8 cellular contexts compared by ENCODE assay signal in the genomic region with DNA sequence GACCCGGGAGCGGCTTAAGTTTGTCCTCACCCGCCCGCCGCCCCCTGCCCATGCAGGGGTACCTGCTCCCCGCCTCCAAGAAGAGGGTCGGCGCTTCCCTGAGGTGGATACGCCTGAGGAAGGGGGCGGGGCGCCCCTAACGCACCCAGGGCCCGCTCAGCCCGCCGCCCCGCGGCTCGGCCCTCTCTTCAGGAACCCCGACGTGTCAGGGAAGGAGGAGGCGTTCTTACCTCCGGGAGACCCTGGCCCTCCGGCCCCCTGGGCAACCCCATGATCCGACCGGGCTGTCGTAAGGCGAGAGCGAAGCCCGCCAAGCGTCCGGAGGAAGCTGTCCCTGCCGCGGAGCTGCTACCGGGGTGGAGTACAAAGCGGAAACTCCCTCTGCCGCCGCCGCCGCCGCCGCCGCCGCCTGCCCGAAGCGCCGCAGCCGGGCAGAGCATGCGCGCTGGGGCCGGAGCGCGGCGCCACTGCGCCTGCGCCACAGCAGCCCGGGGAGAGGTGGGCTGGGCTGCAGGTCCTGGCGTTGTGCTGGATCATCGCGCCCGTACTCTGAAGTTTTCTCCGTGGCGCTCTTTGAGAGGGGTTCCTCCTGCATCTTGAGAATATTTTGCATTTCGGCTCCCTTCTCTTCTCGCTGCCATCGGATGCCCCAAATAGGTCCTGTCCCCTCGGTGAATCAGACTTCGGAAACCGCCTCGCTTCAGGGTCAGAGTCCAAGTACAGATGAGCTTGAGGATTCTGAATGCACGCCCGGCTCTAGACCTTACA. TPM values are rescaled to one million over a fixed set of nuclear protein-coding genes. Genes with fewer than 3 reads are reported as not detected.
A peak's percentile ranks its signal among the peaks of the same experiment; 100 is the strongest.
DNase-seq lines count a peak whose midpoint lies in the region; ATAC-seq and TF ChIP-seq lines count a peak whose summit lies in the region.

A gene with protein sequence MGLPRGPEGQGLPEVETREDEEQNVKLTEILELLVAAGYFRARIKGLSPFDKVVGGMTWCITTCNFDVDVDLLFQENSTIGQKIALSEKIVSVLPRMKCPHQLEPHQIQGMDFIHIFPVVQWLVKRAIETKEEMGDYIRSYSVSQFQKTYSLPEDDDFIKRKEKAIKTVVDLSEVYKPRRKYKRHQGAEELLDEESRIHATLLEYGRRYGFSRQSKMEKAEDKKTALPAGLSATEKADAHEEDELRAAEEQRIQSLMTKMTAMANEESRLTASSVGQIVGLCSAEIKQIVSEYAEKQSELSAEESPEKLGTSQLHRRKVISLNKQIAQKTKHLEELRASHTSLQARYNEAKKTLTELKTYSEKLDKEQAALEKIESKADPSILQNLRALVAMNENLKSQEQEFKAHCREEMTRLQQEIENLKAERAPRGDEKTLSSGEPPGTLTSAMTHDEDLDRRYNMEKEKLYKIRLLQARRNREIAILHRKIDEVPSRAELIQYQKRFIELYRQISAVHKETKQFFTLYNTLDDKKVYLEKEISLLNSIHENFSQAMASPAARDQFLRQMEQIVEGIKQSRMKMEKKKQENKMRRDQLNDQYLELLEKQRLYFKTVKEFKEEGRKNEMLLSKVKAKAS (minus strand): TSS at position 347 of the 768 bp plus-strand sequence. CDS start 75 bp downstream, at position 272.

- DNase-seq in AG10803 (ENCODE audit: low read depth) = peak; percentile 80
- peak; percentile 78 for DNase-seq in NCI-H460 (ENCODE audit: extremely low read depth, low read depth)
- peak; percentile 80 for DNase-seq in activated CD4-positive, alpha-beta T cell treated with anti-CD3 and anti-CD28 coated beads for 1 hour
- DNase-seq in cerebellum (ENCODE audit: low spot score) = peak; percentile 91
- DNase-seq in kidney epithelial cell (ENCODE audit: low read depth) = peak; percentile 18
- DNase-seq in stimulated activated CD4-positive, alpha-beta T cell treated with anti-CD3 and anti-CD28 coated beads, Interleukin-15, amount 100 ng/mL, for 24 hours = peak; percentile 87

- H3K27me3 ChIP-seq in kidney epithelial cell (ENCODE audit: control insufficient read depth, insufficient read depth, low read length) = no peaks in the 10 kb centered on the region

- H3K4me3 ChIP-seq in AG10803 (ENCODE audit: low read length) (peak within 1 kb of the TSS; percentile 94), kidney epithelial cell (ENCODE audit: low read depth, low read length) (peak within 1 kb of the TSS; percentile 97)

- H3K36me3 ChIP-seq in kidney epithelial cell (ENCODE audit: control insufficient read depth, insufficient read depth, low read length) = peaks cover 1% of the 10 kb centered on the region

- TF ChIP-seq CTCF in AG10803 (conservative IDR thresholded peaks at IDR 0.05; ENCODE audit: low read length) = no peak
- no peak for TF ChIP-seq CTCF in kidney epithelial cell (IDR thresholded peaks at IDR 0.05; ENCODE audit: insufficient read depth, low read length, poor library complexity, severe bottlenecking)

- peak; percentile 84 for ATAC-seq in GM19025 (IDR thresholded peaks at IDR 0.05; ENCODE audit: low read depth, unreplicated experiment)
- peak; percentile 91 for ATAC-seq in HG03280 (IDR thresholded peaks at IDR 0.05; ENCODE audit: unreplicated experiment)

RNA-seq across cellular contexts. Expression of the gene that starts here (rescaled TPM):
- 13.5 and 17.0 TPM in 2 replicates for total RNA-seq in NCI-H460 (2014; rRNA removed; shearing (Covaris generic))
- polyA plus RNA-seq in NCI-H460 (2014; cell fraction: nucleus; rRNA removed) = 27.9 and 42.6 TPM in 2 replicates
- 54.8 TPM for total RNA-seq in cerebellum
- total RNA-seq in kidney epithelial cell = 33.6 and 47.0 TPM in 2 replicates

Comparison
In these comparisons a context has a peak if more than half of its experiments do, and no peak if none do; other contexts are left out.
1. Peak in every context shown above with its lines: DNase-seq, ATAC-seq and H3K4me3 ChIP-seq.
2. DNase-seq: peak in every context shown above with its lines; median percentile 91 in cerebellum; 87 in stimulated activated CD4-positive, alpha-beta T cell treated with anti-CD3 and anti-CD28 coated beads, Interleukin-15, amount 100 ng/mL, for 24 hours; 80 in AG10803; 80 in activated CD4-positive, alpha-beta T cell treated with anti-CD3 and anti-CD28 coated beads for 1 hour; 78 in NCI-H460; 18 in kidney epithelial cell.